ENCODE assay signal across 15 cellular contexts in genomic region chr10:42970451-42971250, GRCh38.
DNase-seq lines count a peak whose midpoint lies in the region; ATAC-seq and TF ChIP-seq lines count a peak whose summit lies in the region.
"Had no signal": no experiment of that assay in that cellular context is flagged by ENCODE, and none has a peak within 500 bp of the region (broad histone marks: within the 10 kb centered on the region; RNA-seq: fewer than 3 reads in every experiment).

No MANE protein-coding gene starts in this region.

- H3K27me3 ChIP-seq in right cardiac atrium (ENCODE audit: control insufficient read depth, insufficient read depth), result no peaks in the 10 kb centered on the region
- H3K27me3 ChIP-seq in naive thymus-derived CD4-positive, alpha-beta T cell (ENCODE audit: control insufficient read depth in 2 of 2, insufficient read depth in 2 of 2, low read length in 2 of 2), result no peaks in the 10 kb centered on the region
- H3K27me3 ChIP-seq: adrenal gland had no signal

- H3K27ac Mint-ChIP-seq in chondrocyte (ENCODE audit: unreplicated experiment), result no peak overlapping the region
- H3K27ac Mint-ChIP-seq in naive thymus-derived CD4-positive, alpha-beta T cell, result no peak overlapping the region

- intact Hi-C loops in Right ventricle myocardium superior (cut with DNase I) (no loop called here), right cardiac atrium (cut with DNase I) (no loop called here)
- intact Hi-C loops in naive thymus-derived CD4-positive, alpha-beta T cell (cut with micrococcal nuclease), result no loop called here

- H3K9me3 Mint-ChIP-seq in chondrocyte (ENCODE audit: low read depth), result no peaks in the 10 kb centered on the region
- H3K9me3 Mint-ChIP-seq in naive thymus-derived CD4-positive, alpha-beta T cell, result peaks cover 0 to 3% (median 0%) of the 10 kb centered on the region in 11 donors

- H3K27ac ChIP-seq in right cardiac atrium (ENCODE audit: low read length), result no peak overlapping the region
- H3K27ac ChIP-seq in naive thymus-derived CD4-positive, alpha-beta T cell (ENCODE audit: low read depth, low read length), result no peak overlapping the region

- H3K9me3 ChIP-seq in right cardiac atrium (ENCODE audit: control insufficient read depth, low read length), result no peaks in the 10 kb centered on the region
- H3K9me3 ChIP-seq in naive thymus-derived CD4-positive, alpha-beta T cell (ENCODE audit: control insufficient read depth in 2 of 3, low read length in 3 of 3), result no peaks in the 10 kb centered on the region
- H3K9me3 ChIP-seq: adrenal gland had no signal

- POLR2A ChIA-PET in naive thymus-derived CD4-positive, alpha-beta T cell (lab: Charles Lee), result no interaction called here

- H3K4me1 ChIP-seq in right cardiac atrium (ENCODE audit: control insufficient read depth, insufficient read depth, low read length), result no peaks in the 10 kb centered on the region
- no peaks in the 10 kb centered on the region for H3K4me1 ChIP-seq in naive thymus-derived CD4-positive, alpha-beta T cell (ENCODE audit: control insufficient read depth in 2 of 2, insufficient read depth in 2 of 2, low read length in 2 of 2)
- H3K4me1 ChIP-seq: adrenal gland had no signal

- ATAC-seq in Right ventricle myocardium superior (ENCODE audit: poor library complexity), result no peak
- ATAC-seq in right cardiac atrium, result no peak
- ATAC-seq in naive thymus-derived CD4-positive, alpha-beta T cell, result peak; percentile 37

- no peak for TF ChIP-seq CTCF in chondrocyte (IDR thresholded peaks at IDR 0.05)

- no peak overlapping the region for H3K4me3 Mint-ChIP-seq in chondrocyte (ENCODE audit: unreplicated experiment)
- no peak overlapping the region for H3K4me3 Mint-ChIP-seq in naive thymus-derived CD4-positive, alpha-beta T cell

- WGBS in right cardiac atrium, result 73% methylated on average over 15 of the region's 15 CpGs

- H3K4me3 ChIP-seq in right cardiac atrium (ENCODE audit: low read length), result no peak overlapping the region
- H3K4me3 ChIP-seq in naive thymus-derived CD4-positive, alpha-beta T cell (ENCODE audit: low read length), result no peak overlapping the region
- H3K4me3 ChIP-seq: adrenal gland had no signal

- no peaks in the 10 kb centered on the region for H3K36me3 Mint-ChIP-seq in chondrocyte (ENCODE audit: low read depth)
- H3K36me3 Mint-ChIP-seq in naive thymus-derived CD4-positive, alpha-beta T cell, result no peaks in the 10 kb centered on the region

- H3K4me1 Mint-ChIP-seq in chondrocyte (ENCODE audit: low read depth), result no peaks in the 10 kb centered on the region
- peaks cover 0 to 6% (median 0%) of the 10 kb centered on the region in 7 donors for H3K4me1 Mint-ChIP-seq in naive thymus-derived CD4-positive, alpha-beta T cell

- CTCF ChIA-PET in naive thymus-derived CD4-positive, alpha-beta T cell (lab: Charles Lee), result no interaction called here

- no peaks in the 10 kb centered on the region for H3K36me3 ChIP-seq in naive thymus-derived CD4-positive, alpha-beta T cell (ENCODE audit: control insufficient read depth in 2 of 3, insufficient read depth in 3 of 3, low read length in 3 of 3)
- H3K36me3 ChIP-seq: adrenal gland had no signal

- H3K27me3 Mint-ChIP-seq in chondrocyte (ENCODE audit: low read depth), result peaks cover 9% of the 10 kb centered on the region
- peaks cover 0 to 10% (median 0%) of the 10 kb centered on the region in 5 donors for H3K27me3 Mint-ChIP-seq in naive thymus-derived CD4-positive, alpha-beta T cell

- DNase-seq in Right ventricle myocardium superior (peak; percentile 20), right cardiac atrium (no peak), chondrocyte (ENCODE audit: low spot score) (peak; percentile 81), RKO (ENCODE audit: low spot score) (no peak), nucleus accumbens (lab: John Stamatoyannopoulos, UW) (no peak)
- peak in 1 of 9 donors; percentile 9 for DNase-seq in naive thymus-derived CD4-positive, alpha-beta T cell
- DNase-seq in stimulated activated CD4-positive, alpha-beta T cell treated with anti-CD3 and anti-CD28 coated beads, Interleukin-4, amount 100 ng/mL, for 4 hours, result no peak
- no peak for DNase-seq in activated CD4-positive, alpha-beta T cell treated with anti-CD3 and anti-CD28 coated beads, Interleukin-2, amount 50 U/mL, for 48 hours
- DNase-seq: DMS153; H7; mammary epithelial cell; NCI-H2029; occipital lobe; stimulated activated CD4-positive, alpha-beta T cell treated with anti-CD3 and anti-CD28 coated beads, Interleukin-12 subunit alpha, Interleukin-12 subunit beta, amount 100 ng/mL, for 4 hours had no signal

Comparison
In these comparisons a context has a peak if more than half of its experiments do, and no peak if none do; other contexts are left out.
1. DNase-seq: peak in Right ventricle myocardium superior (single experiment) and chondrocyte (single experiment); none in right cardiac atrium (0 of 3), stimulated activated CD4-positive, alpha-beta T cell treated with anti-CD3 and anti-CD28 coated beads, Interleukin-4, amount 100 ng/mL, for 4 hours (0 of 2), RKO (single experiment), nucleus accumbens (0 of 56) and activated CD4-positive, alpha-beta T cell treated with anti-CD3 and anti-CD28 coated beads, Interleukin-2, amount 50 U/mL, for 48 hours (0 of 2).